ENCODE assay signal across 20 cellular contexts in the genomic region with DNA sequence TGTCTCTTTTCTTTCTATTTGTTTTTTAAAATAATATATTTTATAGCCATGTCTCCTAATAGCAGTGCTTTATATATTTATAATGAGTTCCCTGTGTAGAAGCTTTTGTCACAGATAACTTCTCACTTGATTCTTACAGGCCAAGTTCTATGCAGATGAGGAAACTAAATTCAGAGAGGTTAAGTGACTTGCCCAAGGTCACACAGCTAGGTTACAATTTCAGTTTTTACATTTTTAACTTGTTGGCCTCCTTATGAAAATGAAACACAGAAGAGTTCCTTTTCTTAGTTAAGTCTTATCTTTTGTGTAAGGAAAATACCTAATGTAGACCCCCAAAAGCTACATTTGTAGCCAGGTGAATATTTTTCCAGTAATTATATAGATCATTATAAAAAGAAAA.
"Had no signal": no experiment of that assay in that cellular context is flagged by ENCODE, and none has a peak within 500 bp of the region (broad histone marks: within the 10 kb centered on the region; RNA-seq: fewer than 3 reads in every experiment).

No MANE protein-coding gene starts in this region.

- H3K27me3 ChIP-seq: Peyer's patch, SJCRH30 had no signal

- FAIRE-seq: HepG2 had no signal

- ATAC-seq: HepG2, PC-3 had no signal

- H3K9me3 ChIP-seq: MG63, Peyer's patch, SJCRH30 had no signal

- DNase-seq: Karpas-422, KG1, MG63, NCI-H1092, NCI-H1105 treated with DMSO at 0.1 percent for 48 hours, NCI-H1417 treated with DMSO at 0.1 percent for 48 hours, NCI-H146, NCI-H1694 treated with DMSO at 0.1 percent for 48 hours, NCI-H1930, NCI-H2081, NCI-H2107, NCI-H2227 treated with DMSO at 0.1 percent for 48 hours, NCI-H510A, NCI-H69, NCI-H774, Peyer's patch, SHP77, SJCRH30 had no signal

- H3K4me1 ChIP-seq: Peyer's patch, SJCRH30 had no signal

- H3K27ac ChIP-seq: Peyer's patch, SJCRH30 had no signal

- H3K36me3 ChIP-seq: MG63, Peyer's patch, SJCRH30 had no signal

- H3K4me3 ChIP-seq: MG63, Peyer's patch, SJCRH30 had no signal
